16 cellular contexts compared by ENCODE assay signal in the genomic region with DNA sequence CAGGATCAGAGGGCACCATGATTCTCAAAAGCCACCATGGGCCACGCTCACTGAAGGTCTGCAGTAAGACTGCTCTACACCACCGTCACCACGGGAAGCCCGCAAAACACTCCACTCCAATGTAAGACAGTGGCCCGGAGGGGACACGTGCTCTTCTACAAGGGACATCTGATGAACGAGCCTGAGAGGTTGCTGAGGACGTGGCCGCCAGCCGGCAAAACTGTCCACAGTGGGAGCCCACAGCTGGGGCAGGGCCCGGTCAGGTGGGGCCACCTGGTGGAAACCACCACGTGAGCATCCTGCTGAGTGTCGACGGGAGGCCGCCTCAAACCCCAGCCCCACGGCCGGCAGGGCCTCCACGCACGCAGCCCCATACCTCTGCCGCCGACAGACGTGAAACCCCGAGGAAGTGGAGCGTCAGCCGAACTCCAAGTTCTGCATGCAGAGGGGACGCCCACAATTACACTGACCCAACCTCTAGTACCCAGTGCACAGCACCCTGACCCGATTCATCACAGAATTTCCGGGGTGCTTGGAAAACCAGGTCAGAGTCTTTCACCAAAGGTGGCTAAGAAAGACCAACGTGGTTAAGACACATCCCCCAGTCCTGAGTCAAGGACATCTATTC. TPM values are rescaled to one million over a fixed set of nuclear protein-coding genes. Genes with fewer than 3 reads are reported as not detected.
DNase-seq lines count a peak whose midpoint lies in the region; ATAC-seq and TF ChIP-seq lines count a peak whose summit lies in the region.
"Had no signal": no experiment of that assay in that cellular context is flagged by ENCODE, and none has a peak within 500 bp of the region (broad histone marks: within the 10 kb centered on the region; RNA-seq: fewer than 3 reads in every experiment).

No MANE protein-coding gene starts in this region.

- H4K91ac ChIP-seq in trophoblast cell (ENCODE audit: low read depth, low read length): no peak overlapping the region

- H3K27me3 Mint-ChIP-seq in CD8-positive, alpha-beta memory T cell: no peaks in the 10 kb centered on the region
- no peaks in the 10 kb centered on the region for H3K27me3 Mint-ChIP-seq in effector memory CD8-positive, alpha-beta T cell

- intact Hi-C loops in A673 (cut with micrococcal nuclease; ENCODE audit: unreplicated experiment): no loop called here

- DNase-seq in A673 (ENCODE audit: low spot score) (no peak), trophoblast cell (no peak), DMS114 treated with DMSO at 0.1 percent for 48 hours (lab: John Stamatoyannopoulos, UW; ENCODE audit: unreplicated experiment) (no peak), pons (ENCODE audit: low spot score) (no peak)
- peak in 2 of 5 donors; percentile 38 to 39 for DNase-seq in CD8-positive, alpha-beta memory T cell
- peak in 2 of 3 experiments; percentile 56 to 57 for DNase-seq in effector memory CD8-positive, alpha-beta T cell
- DNase-seq in stimulated activated CD4-positive, alpha-beta T cell treated with anti-CD3 and anti-CD28 coated beads, Interleukin-2, amount 100 ng/mL, for 48 hours: no peak
- DNase-seq: Calu3; HCEC 1CT; NCI-H1436; NCI-H2029; NCI-H2171; NCI-H446; NK-92 treated with Interleukin-12 subunit alpha and Interleukin-12 subunit beta, amount 100 ng/mL, for 24 hours; SJCRH30 had no signal

- no peak overlapping the region for H2BK120ac ChIP-seq in trophoblast cell (ENCODE audit: insufficient read depth, low read length, poor library complexity)

- H3K18ac ChIP-seq in trophoblast cell (ENCODE audit: low read length): no peak overlapping the region

- POLR2A ChIA-PET in A673 (lab: Charles Lee; ENCODE audit: low non-redundant PET): no interaction called here
- POLR2A ChIA-PET in CD8-positive, alpha-beta memory T cell (lab: Charles Lee): no interaction called here

- H3K9me3 ChIP-seq in A673 (ENCODE audit: low read depth, low read length, poor library complexity, severe bottlenecking) (no peaks in the 10 kb centered on the region), trophoblast cell (ENCODE audit: insufficient read depth, low read depth, low read length) (peaks cover 3% of the 10 kb centered on the region)
- H3K9me3 ChIP-seq in CD8-positive, alpha-beta memory T cell (ENCODE audit: low read length): no peaks in the 10 kb centered on the region
- H3K9me3 ChIP-seq: SJCRH30 had no signal

- H3K79me1 ChIP-seq in trophoblast cell (ENCODE audit: low read length): no peaks in the 10 kb centered on the region

- H3K27me3 ChIP-seq in A673 (replicated peaks; ENCODE audit: insufficient read depth, low read depth, low read length, poor library complexity) (no peaks in the 10 kb centered on the region), trophoblast cell (ENCODE audit: insufficient read depth, low read length) (no peaks in the 10 kb centered on the region)
- H3K27me3 ChIP-seq in CD8-positive, alpha-beta memory T cell (ENCODE audit: insufficient read depth, low read length, poor library complexity, severe bottlenecking): no peaks in the 10 kb centered on the region
- H3K27me3 ChIP-seq: SJCRH30 had no signal

- peak overlapping the region in 5 of 7 donors; percentile 36 to 55 (median 45) for H3K4me3 Mint-ChIP-seq in CD8-positive, alpha-beta memory T cell
- H3K4me3 Mint-ChIP-seq in effector memory CD8-positive, alpha-beta T cell: peak overlapping the region in 1 of 2 donors; percentile 62

- CTCF ChIA-PET in A673 (lab: Charles Lee): no interaction called here
- CTCF ChIA-PET in CD8-positive, alpha-beta memory T cell (lab: Charles Lee): no interaction called here

- H3K14ac ChIP-seq in trophoblast cell (ENCODE audit: low read length): no peak overlapping the region

- no peak overlapping the region for H2AFZ ChIP-seq in trophoblast cell (ENCODE audit: insufficient read depth, low read length, poor library complexity)

- no peak overlapping the region for H2AK5ac ChIP-seq in trophoblast cell (ENCODE audit: low read length)

- H4K12ac ChIP-seq in trophoblast cell (ENCODE audit: low read depth, low read length): no peak overlapping the region

- peaks cover 5% of the 10 kb centered on the region for H3K79me2 ChIP-seq in trophoblast cell (ENCODE audit: control insufficient read depth, insufficient read depth, low read length, poor library complexity)

- H3K36me3 ChIP-seq in A673 (ENCODE audit: insufficient read depth, low read length, poor library complexity, severe bottlenecking) (peaks cover 41% of the 10 kb centered on the region), trophoblast cell (ENCODE audit: control insufficient read depth in 1 of 2, insufficient read depth in 2 of 2, low read length in 2 of 2) (peaks cover 74 to 75% of the 10 kb centered on the region in 2 experiments)
- peaks cover 16% of the 10 kb centered on the region for H3K36me3 ChIP-seq in CD8-positive, alpha-beta memory T cell (ENCODE audit: insufficient read depth, low read length)

- H3K9ac ChIP-seq in trophoblast cell (ENCODE audit: low read length): no peak overlapping the region

- no peak overlapping the region for H3K23ac ChIP-seq in trophoblast cell (ENCODE audit: low read length)

- no peak overlapping the region for H2BK12ac ChIP-seq in trophoblast cell (ENCODE audit: low read length)

- H4K8ac ChIP-seq in trophoblast cell (ENCODE audit: low read depth, low read length): no peak overlapping the region

- peak overlapping the region; percentile 47 for H3K27ac ChIP-seq in A673 (ENCODE audit: low read depth, low read length, poor library complexity, severe bottlenecking)
- H3K27ac ChIP-seq in CD8-positive, alpha-beta memory T cell (ENCODE audit: low read depth, low read length): no peak overlapping the region
- H3K27ac ChIP-seq in trophoblast cell (ENCODE audit: low read depth, low read length): no peak overlapping the region
- H3K27ac ChIP-seq: HL-60, SJCRH30 had no signal

- no CpG with 5 or more reads among the region's 29 CpGs for whole genome bisulfite sequencing in trophoblast cell (ENCODE audit: extremely low coverage, insufficient coverage, insufficient read length)

- peaks cover 0 to 72% (median 6%) of the 10 kb centered on the region in 3 donors for H3K36me3 Mint-ChIP-seq in CD8-positive, alpha-beta memory T cell
- peaks cover 84% of the 10 kb centered on the region for H3K36me3 Mint-ChIP-seq in effector memory CD8-positive, alpha-beta T cell (ENCODE audit: insufficient read depth)

- H3K4ac ChIP-seq in trophoblast cell (ENCODE audit: low read depth, low read length): peak overlapping the region; percentile 16

- no peak overlapping the region for H3K4me3 ChIP-seq in A673 (ENCODE audit: low read depth, low read length, poor library complexity, severe bottlenecking)
- H3K4me3 ChIP-seq in CD8-positive, alpha-beta memory T cell (ENCODE audit: low read length): no peak overlapping the region
- H3K4me3 ChIP-seq in trophoblast cell (ENCODE audit: low read depth, low read length): no peak overlapping the region
- H3K4me3 ChIP-seq: SJCRH30 had no signal

- no peak for TF ChIP-seq CTCF in A673 (conservative IDR thresholded peaks at IDR 0.05; ENCODE audit: low read depth, low read length)

- H3K4me1 Mint-ChIP-seq in CD8-positive, alpha-beta memory T cell: peaks cover 36 to 63% (median 50%) of the 10 kb centered on the region in 3 donors
- peaks cover 25 to 45% of the 10 kb centered on the region in 2 donors for H3K4me1 Mint-ChIP-seq in effector memory CD8-positive, alpha-beta T cell (ENCODE audit: low read depth in 2 of 2)

- H3K4me2 ChIP-seq in trophoblast cell (ENCODE audit: low read length): no peak overlapping the region

- H3K4me1 ChIP-seq in A673 (ENCODE audit: insufficient read depth, low read length, poor library complexity, severe bottlenecking) (peaks cover 32% of the 10 kb centered on the region), trophoblast cell (ENCODE audit: control insufficient read depth in 1 of 2, insufficient read depth in 2 of 2, low read length in 2 of 2) (peaks cover 9 to 10% of the 10 kb centered on the region in 2 experiments)
- peaks cover 22% of the 10 kb centered on the region for H3K4me1 ChIP-seq in CD8-positive, alpha-beta memory T cell (ENCODE audit: insufficient read depth, low read length)

- H3K9me3 Mint-ChIP-seq in CD8-positive, alpha-beta memory T cell: peaks cover 0 to 2% (median 0%) of the 10 kb centered on the region in 5 donors
- H3K9me3 Mint-ChIP-seq in effector memory CD8-positive, alpha-beta T cell: no peaks in the 10 kb centered on the region

- no TSS peak for BruUV-seq in A673 (replicated peaks; lab: Mats Ljungman, UMichigan)

- ATAC-seq in effector memory CD8-positive, alpha-beta T cell (replicated peaks): peak; percentile 79

- H3K27ac Mint-ChIP-seq in CD8-positive, alpha-beta memory T cell: peak overlapping the region in 5 of 8 donors; percentile 66 to 95 (median 78)
- peak overlapping the region; percentile 35 to 87 for H3K27ac Mint-ChIP-seq in effector memory CD8-positive, alpha-beta T cell

- H2BK5ac ChIP-seq in trophoblast cell (ENCODE audit: low read depth, low read length, poor library complexity): no peak overlapping the region

RNA-seq across cellular contexts. Expression of gene BRD1, which starts 42.6 kb away (rescaled TPM):
- total RNA-seq in A673 (2021): 47.2 and 51.2 TPM in 2 replicates
- total RNA-seq in CD8-positive, alpha-beta memory T cell: 10 to 100 TPM; 32.9 to 35.1 TPM
- 4.9 TPM for polyA plus RNA-seq in CD8-positive, alpha-beta memory T cell
- 18.7 and 19.7 TPM in 2 replicates for polyA plus RNA-seq in trophoblast cell (2013)

Comparison
In these comparisons a context has a peak if more than half of its experiments do, and no peak if none do; other contexts are left out.
1. DNase-seq: peak in effector memory CD8-positive, alpha-beta T cell (2 of 3); none in A673 (single experiment), trophoblast cell (0 of 2), DMS114 treated with DMSO at 0.1 percent for 48 hours (single experiment), pons (single experiment) and stimulated activated CD4-positive, alpha-beta T cell treated with anti-CD3 and anti-CD28 coated beads, Interleukin-2, amount 100 ng/mL, for 48 hours (0 of 2).